ENCODE assay signal across 11 cellular contexts in genomic region chr2:31234690-31235503, GRCh38. TPM values are rescaled to one million over a fixed set of nuclear protein-coding genes. Genes with fewer than 3 reads are reported as not detected.
A peak's percentile ranks its signal among the peaks of the same experiment; 100 is the strongest.
DNase-seq lines count a peak whose midpoint lies in the region; ATAC-seq, FAIRE-seq and TF ChIP-seq lines count a peak whose summit lies in the region.
"Had no signal": no experiment of that assay in that cellular context is flagged by ENCODE, and none has a peak within 500 bp of the region (broad histone marks: within the 10 kb centered on the region; RNA-seq: fewer than 3 reads in every experiment).

No MANE protein-coding gene starts in this region.

- TF ChIP-seq POLR2A in H1 (IDR thresholded peaks at IDR 0.05; ENCODE audit: control extremely low read depth in 1 of 2, low read depth in 2 of 2, low read length in 2 of 2), result no peak

- TF ChIP-seq CTCF in AG09309 (IDR thresholded peaks at IDR 0.05; ENCODE audit: control insufficient read depth, insufficient read depth, low read depth, low read length, missing control alignments) (no peak), OCI-LY1 (IDR thresholded peaks at IDR 0.05; ENCODE audit: low read length) (no peak), H1 (IDR thresholded peaks at IDR 0.05; ENCODE audit: control extremely low read depth in 1 of 3, insufficient read depth in 1 of 3, low read depth in 1 of 3, low read length in 3 of 3) (no peak), nephron progenitor cell (IDR thresholded peaks at IDR 0.05) (no peak)

- H3K4me1 ChIP-seq in OCI-LY1 (ENCODE audit: insufficient read depth, low read length, severe bottlenecking), result peaks cover 13% of the 10 kb centered on the region
- peaks cover 4 to 6% (median 4%) of the 10 kb centered on the region in 4 experiments; a peak in 5 of 7 replicates for H3K4me1 ChIP-seq in H1 (replicated peaks in 1 of 4; ENCODE audit: control insufficient read depth in 3 of 4, insufficient read depth in 4 of 4, low read length in 3 of 4)

- H3K9me3 ChIP-seq in OCI-LY1 (ENCODE audit: low read length) (no peaks in the 10 kb centered on the region), H1 (ENCODE audit: insufficient read depth in 2 of 2, low read depth in 1 of 2, low read length in 1 of 2) (no peaks in the 10 kb centered on the region)
- H3K9me3 ChIP-seq: mucosa of descending colon had no signal

- no peaks in the 10 kb centered on the region for H3K9me3 Mint-ChIP-seq in nephron progenitor cell

- FAIRE-seq in H1 (lab: Jason Lieb, UNC), result no peak

- H3K56ac ChIP-seq in H1 (replicated peaks; ENCODE audit: insufficient read length, low read depth, low read length), result no peak overlapping the region

- TF ChIP-seq RAD21 in H1 (IDR thresholded peaks at IDR 0.05 in 1 of 2, conservative IDR thresholded peaks at IDR 0.05 in 1 of 2; ENCODE audit: low read depth in 2 of 2, low read length in 2 of 2), result no peak

- peak overlapping the region; percentile 65 for H3K4me3 ChIP-seq in AG09309 (ENCODE audit: control insufficient read depth, low read depth, low read length)
- H3K4me3 ChIP-seq in OCI-LY1 (ENCODE audit: low read depth, low read length, poor library complexity, severe bottlenecking), result peak overlapping the region; percentile 56
- H3K4me3 ChIP-seq in H1 (ENCODE audit: extremely low read depth in 1 of 4, insufficient read depth in 2 of 4, low read depth in 3 of 4, low read length in 4 of 4), result peak overlapping the region; percentile 54 to 84 (median 70)
- H3K4me3 ChIP-seq: mucosa of descending colon had no signal

- H3K23ac ChIP-seq in H1 (ENCODE audit: insufficient read length), result no peak overlapping the region

- DNase-seq in AG09309 (ENCODE audit: low read depth) (no peak), H1 (ENCODE audit: low read depth in 1 of 2, low spot score in 2 of 2) (no peak), nephron progenitor cell (no peak), HUDEP-2 (lab: John Stamatoyannopoulos, UW; ENCODE audit: unreplicated experiment in 76 of 76) (no peak), ecto neural progenitor cell (ENCODE audit: low spot score) (no peak)
- no peak for DNase-seq in activated effector memory CD4-positive, alpha-beta T cell treated with anti-CD3 and anti-CD28 coated beads, Interleukin-2, amount 50 U/mL, for 16 hours
- DNase-seq: activated CD4-positive, alpha-beta T cell treated with anti-CD3 and anti-CD28 coated beads, Interleukin-2, amount 50 U/mL, for 4 hours had no signal

- H2BK15ac ChIP-seq in H1 (ENCODE audit: low read length), result no peak overlapping the region

- no peak overlapping the region for H3K4ac ChIP-seq in H1 (replicated peaks; ENCODE audit: insufficient read length, low read depth, low read length)

- H4K20me1 ChIP-seq in OCI-LY1 (ENCODE audit: insufficient read depth, low read length) (no peaks in the 10 kb centered on the region), H1 (replicated peaks in 1 of 2; ENCODE audit: control insufficient read depth in 1 of 2, insufficient read depth in 2 of 2, low read length in 2 of 2) (peaks cover 0 to 1% of the 10 kb centered on the region in 2 experiments)

- no peaks in the 10 kb centered on the region for H3K9me2 ChIP-seq in OCI-LY1 (ENCODE audit: low read depth, low read length)

- peaks cover 34% of the 10 kb centered on the region for H3K4me1 Mint-ChIP-seq in nephron progenitor cell

- POLR2A ChIA-PET in H1 (lab: Charles Lee; ENCODE audit: partially characterized antibody), result interaction anchor here (1.0 to 1.9 kb wide), 3 partner anchors 18 to 61 kb away, joined by 3 to 10 read pairs (median 3); no protein-coding TSS in a partner anchor

- 67% methylated on average over 17 of the region's 17 CpGs; no CpG with 5 or more reads in 1 of the 2 experiments for WGBS in H1 (ENCODE audit: extremely low coverage in 1 of 2, insufficient coverage in 1 of 2, insufficient read length in 1 of 2, insufficient replicate concordance in 2 of 2, low coverage in 1 of 2, low lambda C conversion rate in 2 of 2, missing lambda C conversion rate in 1 of 2), 2 experiments

- no peak overlapping the region for H3K27ac Mint-ChIP-seq in nephron progenitor cell

- no peak overlapping the region for H4K8ac ChIP-seq in H1 (ENCODE audit: extremely low read depth, insufficient read depth, low read length)

- peaks cover 27% of the 10 kb centered on the region for H3K27me3 Mint-ChIP-seq in nephron progenitor cell (ENCODE audit: low read depth, poor library complexity)

- peak overlapping the region; percentile 80 for H3K4me3 Mint-ChIP-seq in nephron progenitor cell

- no peak overlapping the region for H2BK12ac ChIP-seq in H1 (ENCODE audit: low read depth, low read length)

- H4K91ac ChIP-seq in H1 (replicated peaks; ENCODE audit: insufficient read length, low read length), result no peak overlapping the region

- H3K18ac ChIP-seq in H1 (ENCODE audit: extremely low read depth, low read length), result no peak overlapping the region

- ATAC-seq in HG02759 (IDR thresholded peaks at IDR 0.05; ENCODE audit: unreplicated experiment), result no peak

- H3K9ac ChIP-seq in OCI-LY1 (ENCODE audit: low read length) (no peak overlapping the region), H1 (replicated peaks in 1 of 4; ENCODE audit: extremely low read depth in 1 of 4, low read depth in 3 of 4, low read length in 3 of 4) (peak overlapping the region in 2 of 4 experiments; percentile 9 to 30; a peak in 4 of 7 replicates)

- no peak overlapping the region for H3K14ac ChIP-seq in H1 (ENCODE audit: insufficient read length)

- H3K36me3 Mint-ChIP-seq in nephron progenitor cell (ENCODE audit: low read depth), result no peaks in the 10 kb centered on the region

- H3K23me2 ChIP-seq in H1 (ENCODE audit: low read depth, low read length), result peaks cover 5% of the 10 kb centered on the region; the same call in 1 of the 2 replicates

- H2BK20ac ChIP-seq in H1 (ENCODE audit: low read length), result no peak overlapping the region

- H3K27me3 ChIP-seq in OCI-LY1 (ENCODE audit: insufficient read depth, low read length) (no peaks in the 10 kb centered on the region), H1 (replicated peaks in 1 of 4; ENCODE audit: control insufficient read depth in 3 of 4, extremely low read depth in 1 of 4, insufficient read depth in 3 of 4, low read length in 3 of 4) (peaks cover 0 to 8% (median 5%) of the 10 kb centered on the region in 4 experiments; a peak in 4 of 7 replicates)

- H3K79me2 ChIP-seq in OCI-LY1 (ENCODE audit: insufficient read depth, low read length) (no peaks in the 10 kb centered on the region), H1 (ENCODE audit: control insufficient read depth in 1 of 2, insufficient read depth in 2 of 2, low read length in 2 of 2) (no peaks in the 10 kb centered on the region)

- CTCF ChIA-PET in H1 (lab: Charles Lee; ENCODE audit: partially characterized antibody), result interaction anchor here (0.6 to 3.3 kb wide), 6 partner anchors 11 to 99 kb away, joined by 3 to 30 read pairs (median 5); no protein-coding TSS in a partner anchor

- no peak for TF ChIP-seq EP300 in H1 (IDR thresholded peaks at IDR 0.05; ENCODE audit: borderline replicate concordance in 1 of 2, low read depth in 2 of 2, low read length in 2 of 2)

- H2BK5ac ChIP-seq in H1 (ENCODE audit: low read depth, low read length), result no peak overlapping the region

- H2AFZ ChIP-seq in OCI-LY1 (ENCODE audit: low read length) (no peak overlapping the region), H1 (ENCODE audit: low read length) (no peak overlapping the region)

- no peaks in the 10 kb centered on the region for H3K79me1 ChIP-seq in H1 (ENCODE audit: low read depth, low read length)

- H2AK5ac ChIP-seq in H1 (ENCODE audit: low read depth, low read length), result no peak overlapping the region

- peak overlapping the region; percentile 85 for H3K4me2 ChIP-seq in OCI-LY1 (ENCODE audit: low read length)
- H3K4me2 ChIP-seq in H1 (ENCODE audit: insufficient read depth in 1 of 2, low read depth in 2 of 2, low read length in 2 of 2), result peak overlapping the region; percentile 88 to 91

- no peak overlapping the region for H2BK120ac ChIP-seq in H1 (replicated peaks; ENCODE audit: low read depth, low read length)

- no peak overlapping the region for H4K5ac ChIP-seq in H1 (ENCODE audit: insufficient read length, low read depth, low read length)

- H3K36me3 ChIP-seq in OCI-LY1 (ENCODE audit: insufficient read depth, low read length) (no peaks in the 10 kb centered on the region), H1 (ENCODE audit: control insufficient read depth in 2 of 4, insufficient read depth in 4 of 4, low read length in 3 of 4) (no peaks in the 10 kb centered on the region)

- no peaks in the 10 kb centered on the region for H3F3A ChIP-seq in OCI-LY1 (ENCODE audit: insufficient read depth, low read length)

- no peak overlapping the region for H3K27ac ChIP-seq in OCI-LY1 (ENCODE audit: low read depth, low read length, poor library complexity, severe bottlenecking)
- no peak overlapping the region for H3K27ac ChIP-seq in H1 (ENCODE audit: low read depth, low read length)
- H3K27ac ChIP-seq: HL-60 had no signal

TF ChIP-seq in H1, 55 proteins besides CTCF, POLR2A, EP300 and RAD21:
- no peak for TF ChIP-seq HDAC6 (IDR thresholded peaks at IDR 0.05; ENCODE audit: low read depth, low read length)
- TF ChIP-seq KDM1A (IDR thresholded peaks at IDR 0.05; ENCODE audit: borderline replicate concordance, low read length), result peak; percentile 55; the same call in 1 of the 2 replicates

RNA-seq across cellular contexts. Expression of gene EHD3, which starts 0.9 kb away (rescaled TPM):
- 12.0 TPM in 2 replicates for total RNA-seq in H1 (2021; fragmentation: NEBNext Ultra II Directional; extraction: Animal tissue kit (Norgen Biotek cat#: 25700))
- 9.3 and 10.2 TPM in 2 replicates for polyA plus RNA-seq in H1 (2011; rRNA removed)
- polyA plus RNA-seq in H1 (2011; cell fraction: cytosol; rRNA removed), result 10.8 TPM
- polyA plus RNA-seq in H1 (2011; cell fraction: nucleus; rRNA removed), result 8.1 TPM
- 9.2 to 9.9 TPM (median 9.7 TPM) in 4 replicates for polyA plus RNA-seq in H1 (2012, experiment 1 of 2)
- 7.2 TPM for polyA plus RNA-seq in H1 (2012, experiment 2 of 2)
- polyA plus RNA-seq in H1 (2013, experiment 1 of 2), result 4.8 TPM
- polyA plus RNA-seq in H1 (2013, experiment 2 of 2), result 4.9 TPM
- polyA minus RNA-seq in H1 (2011; rRNA and poly(A)+ RNA removed), result 15.0 and 18.2 TPM in 2 replicates
- polyA minus RNA-seq in H1 (2011; cell fraction: cytosol; rRNA and poly(A)+ RNA removed), result 8.7 TPM
- 8.3 TPM for polyA minus RNA-seq in H1 (2011; cell fraction: nucleus; rRNA and poly(A)+ RNA removed)

RNA-seq across cellular contexts. Expression of gene CAPN14, which starts 17.6 kb away (rescaled TPM):
- total RNA-seq in H1 (2021; fragmentation: NEBNext Ultra II Directional; extraction: Animal tissue kit (Norgen Biotek cat#: 25700)), result 0.07 and 0.08 TPM in 2 replicates
- 0.05 TPM in 1 of 2 replicates, not detected in the other for polyA plus RNA-seq in H1 (2011; rRNA removed)
- 0.08 TPM for polyA plus RNA-seq in H1 (2011; cell fraction: cytosol; rRNA removed)
- polyA plus RNA-seq in H1 (2011; cell fraction: nucleus; rRNA removed), result 0.07 TPM
- polyA plus RNA-seq in H1 (2012, experiment 1 of 2), result 0.05 to 0.08 TPM (median 0.05 TPM) in 3 of 4 replicates, not detected in the other
- not detected for polyA plus RNA-seq in H1 (2012, experiment 2 of 2)
- polyA plus RNA-seq in H1 (2013, experiment 1 of 2), result 0.06 TPM
- 0.04 TPM for polyA plus RNA-seq in H1 (2013, experiment 2 of 2)
- polyA minus RNA-seq in H1 (2011; rRNA and poly(A)+ RNA removed), result 0.09 and 0.12 TPM in 2 replicates
- polyA minus RNA-seq in H1 (2011; cell fraction: cytosol; rRNA and poly(A)+ RNA removed), result not detected
- 0.30 TPM for polyA minus RNA-seq in H1 (2011; cell fraction: nucleus; rRNA and poly(A)+ RNA removed)
